21 cellular contexts compared by ENCODE assay signal in the genomic region with DNA sequence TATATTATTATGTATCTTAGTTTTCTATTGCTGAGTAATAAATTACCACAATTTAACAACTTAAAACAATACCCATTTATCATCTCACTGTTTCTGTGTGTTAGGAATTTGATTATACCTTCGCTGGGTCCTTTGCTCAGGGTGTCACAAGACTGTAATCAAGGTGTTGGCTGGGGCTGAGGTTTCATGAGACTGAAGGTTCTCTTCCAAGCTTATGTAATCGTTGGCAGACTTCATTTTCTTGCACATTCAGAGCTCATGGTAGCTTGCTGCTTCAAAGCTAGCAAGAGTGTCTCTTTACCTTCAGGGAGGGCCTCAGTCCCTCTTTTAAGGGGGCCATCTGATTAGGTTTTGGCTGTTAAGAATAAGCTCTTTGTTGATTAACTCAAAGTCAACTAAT.
"Had no signal": no experiment of that assay in that cellular context is flagged by ENCODE, and none has a peak within 500 bp of the region (broad histone marks: within the 10 kb centered on the region; RNA-seq: fewer than 3 reads in every experiment).

No MANE protein-coding gene starts in this region.

- H3K4me1 ChIP-seq: SJCRH30 had no signal

- H3K9me3 ChIP-seq: SJCRH30 had no signal

- H3K27me3 ChIP-seq: SJCRH30 had no signal

- ATAC-seq: Panc1, PC-3, SK-N-SH treated with all-trans-retinoic acid at 6 μM for 48 hours had no signal

- DNase-seq: KBM-7; MV-4-11; NCI-H1048; NCI-H1105; NCI-H1436 treated with DMSO at 0.1 percent for 48 hours; NCI-H1694; NCI-H187 treated with DMSO at 0.1 percent for 48 hours; NCI-H2029 treated with DMSO at 0.1 percent for 48 hours; NCI-H2171 treated with DMSO at 0.1 percent for 48 hours; NCI-H345; NCI-H446 treated with DMSO at 0.1 percent for 48 hours; NCI-H510A treated with DMSO at 0.1 percent for 48 hours; NCI-H526; NCI-H748 treated with DMSO at 0.1 percent for 48 hours; NK-92 treated with Interleukin-12 subunit alpha and Interleukin-12 subunit beta, amount 100 ng/mL, for 24 hours; PC-3; SHP77 treated with DMSO at 0.1 percent for 48 hours; SJCRH30 had no signal

- H3K4me3 ChIP-seq: SJCRH30 had no signal

- H3K36me3 ChIP-seq: SJCRH30 had no signal

- H3K27ac ChIP-seq: RWPE1, SJCRH30 had no signal
